Comparison of ENCODE assay signal across 17 cellular contexts in the genomic region with DNA sequence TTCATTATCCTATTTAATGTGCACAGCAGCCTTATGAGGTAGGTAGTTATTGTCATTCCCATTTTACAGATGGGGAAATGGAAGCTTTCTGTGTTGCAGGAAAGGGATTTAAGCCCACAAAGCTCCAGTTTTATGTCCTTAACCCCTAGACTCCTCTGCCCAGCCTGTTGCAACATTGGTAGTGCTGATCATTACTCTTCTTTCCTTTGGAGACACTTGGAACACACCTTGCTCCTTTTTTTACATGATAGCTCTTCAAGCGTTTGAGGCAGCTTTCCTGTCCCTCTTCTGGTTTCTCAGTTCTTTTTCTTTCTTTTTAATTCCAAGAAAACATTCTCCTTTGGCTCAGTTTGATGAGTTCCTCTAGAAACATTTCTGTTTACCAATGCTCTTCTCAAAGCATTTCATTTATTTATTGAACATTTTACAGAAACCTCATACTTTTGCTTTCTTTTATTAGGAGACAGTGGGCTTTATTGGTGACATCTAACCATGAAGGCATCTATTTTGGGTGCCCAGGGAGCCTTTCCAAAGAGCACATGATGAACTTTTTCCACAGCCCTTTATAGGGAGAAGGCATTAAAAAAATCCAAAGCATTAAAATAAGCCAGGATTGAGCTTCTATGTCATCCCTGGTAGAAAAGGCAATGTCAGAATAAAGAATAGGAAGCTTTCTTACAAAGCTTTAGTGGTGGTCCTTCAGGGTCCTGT.
DNase-seq lines count a peak whose midpoint lies in the region; ATAC-seq and TF ChIP-seq lines count a peak whose summit lies in the region.
"Had no signal": no experiment of that assay in that cellular context is flagged by ENCODE, and none has a peak within 500 bp of the region (broad histone marks: within the 10 kb centered on the region; RNA-seq: fewer than 3 reads in every experiment).

No MANE protein-coding gene starts in this region.

- peaks cover 5% of the 10 kb centered on the region; the same call in 1 of the 2 replicates for H3K9me2 ChIP-seq in GM23338 (ENCODE audit: insufficient read depth)

- peaks cover 20% of the 10 kb centered on the region for H3K4me1 ChIP-seq in GM23338 (ENCODE audit: insufficient read depth)
- H3K4me1 ChIP-seq in RWPE2 (ENCODE audit: insufficient read depth, poor library complexity, severe bottlenecking): peaks cover 32% of the 10 kb centered on the region
- peaks cover 22% of the 10 kb centered on the region for H3K4me1 ChIP-seq in iPS-15b (ENCODE audit: control insufficient read depth, insufficient read depth, low read length)
- H3K4me1 ChIP-seq in psoas muscle: peaks cover 32% of the 10 kb centered on the region
- H3K4me1 ChIP-seq in aorta (ENCODE audit: control insufficient read depth in 1 of 2, insufficient read depth in 2 of 2, low read length in 2 of 2): peaks cover 0 to 6% of the 10 kb centered on the region in 2 donors

- H3F3A ChIP-seq in GM23338 (replicated peaks; ENCODE audit: low read depth): no peaks in the 10 kb centered on the region

- no peak for ATAC-seq in GM23338
- no peak for ATAC-seq in RWPE2 (ENCODE audit: low read depth)
- ATAC-seq in psoas muscle: peak in 3 of 4 donors; percentile 40 to 72 (median 50)
- no peak for ATAC-seq in HG02571 (IDR thresholded peaks at IDR 0.05; ENCODE audit: unreplicated experiment)
- ATAC-seq in aorta (ENCODE audit: low FRiP score): no peak

- no peaks in the 10 kb centered on the region for H3K27me3 Mint-ChIP-seq in GM23338 (ENCODE audit: insufficient read depth, low read depth, poor library complexity)

- H2AFZ ChIP-seq in GM23338: no peak overlapping the region; the same call in 1 of the 2 replicates

- no peak overlapping the region for H3K4me3 Mint-ChIP-seq in GM23338

- no peaks in the 10 kb centered on the region for H4K20me1 ChIP-seq in GM23338 (replicated peaks; ENCODE audit: insufficient read depth)

- intact Hi-C loops in psoas muscle (cut with DNase I) (no loop called here), aorta (cut with DNase I) (no loop called here)

- H3K4me2 ChIP-seq in GM23338: peak overlapping the region; percentile 3; the same call in 1 of the 2 replicates

- DNase-seq in GM23338 (ENCODE audit: low spot score): no peak
- DNase-seq in RWPE2 (ENCODE audit: low spot score): no peak
- DNase-seq in psoas muscle: no peak
- DNase-seq in DMS153 treated with DMSO at 0.1 percent for 48 hours (lab: John Stamatoyannopoulos, UW; ENCODE audit: unreplicated experiment): no peak
- DNase-seq in iPS-NIHi11 (ENCODE audit: low spot score): no peak
- DNase-seq in aorta: no peak
- DNase-seq: AML-193, DMS79 treated with DMSO at 0.1 percent for 48 hours, GDM1, KG1, NCI-H1105, NCI-H1930, NCI-H524, RPMI8226 had no signal

- H3K79me2 ChIP-seq in GM23338 (replicated peaks; ENCODE audit: insufficient read depth): no peaks in the 10 kb centered on the region

- H3K4me3 ChIP-seq in GM23338: no peak overlapping the region
- no peak overlapping the region for H3K4me3 ChIP-seq in RWPE2 (ENCODE audit: severe bottlenecking)
- H3K4me3 ChIP-seq in iPS-15b (ENCODE audit: low read depth, low read length): peak overlapping the region; percentile 2
- H3K4me3 ChIP-seq in psoas muscle: peak overlapping the region; percentile 35
- no peak overlapping the region for H3K4me3 ChIP-seq in aorta (ENCODE audit: low read length in 2 of 2)

- no peak overlapping the region for H3K9ac ChIP-seq in iPS-15b (ENCODE audit: low read depth, low read length)

- WGBS in psoas muscle, 3 donors: 24 to 30% (median 30%) methylated on average over 1 of the region's 1 CpG
- WGBS in aorta, 2 donors: 71 to 75% methylated on average over 1 of the region's 1 CpG

- 0 out of 3 replicates have a peak, but pooled peaks cover 5% of the 10 kb centered on the region for H3K36me3 Mint-ChIP-seq in GM23338 (ENCODE audit: low read depth)

- no peak for TF ChIP-seq CTCF in GM23338 (conservative IDR thresholded peaks at IDR 0.05; ENCODE audit: low read depth in 2 of 2)
- no peak for TF ChIP-seq CTCF in RWPE2 (IDR thresholded peaks at IDR 0.05; ENCODE audit: poor library complexity, severe bottlenecking)
- TF ChIP-seq CTCF in psoas muscle (IDR thresholded peaks at IDR 0.05): no peak

- H3K27me3 ChIP-seq in GM23338 (ENCODE audit: insufficient read depth): no peaks in the 10 kb centered on the region
- H3K27me3 ChIP-seq in RWPE2 (ENCODE audit: insufficient read depth, poor library complexity, severe bottlenecking): no peaks in the 10 kb centered on the region
- H3K27me3 ChIP-seq in iPS-15b (ENCODE audit: control insufficient read depth, insufficient read depth, low read length): no peaks in the 10 kb centered on the region
- H3K27me3 ChIP-seq in psoas muscle (ENCODE audit: insufficient read depth in 3 of 3, low read length in 2 of 3): no peaks in the 10 kb centered on the region
- H3K27me3 ChIP-seq in aorta (ENCODE audit: control insufficient read depth in 1 of 2, insufficient read depth in 2 of 2, low read length in 1 of 2): no peaks in the 10 kb centered on the region

- H3K9me3 ChIP-seq in RWPE2 (ENCODE audit: severe bottlenecking) (no peaks in the 10 kb centered on the region), iPS-15b (ENCODE audit: control insufficient read depth, insufficient read depth, low read length) (no peaks in the 10 kb centered on the region), psoas muscle (no peaks in the 10 kb centered on the region), aorta (ENCODE audit: control insufficient read depth, low read length) (no peaks in the 10 kb centered on the region)

- peaks cover 7% of the 10 kb centered on the region; the same call in 1 of the 3 replicates for H3K9me3 Mint-ChIP-seq in GM23338

- H3K36me3 ChIP-seq in GM23338 (ENCODE audit: insufficient read depth): no peaks in the 10 kb centered on the region
- no peaks in the 10 kb centered on the region for H3K36me3 ChIP-seq in RWPE2 (ENCODE audit: low read depth)
- H3K36me3 ChIP-seq in iPS-15b (ENCODE audit: control insufficient read depth, insufficient read depth, low read length): no peaks in the 10 kb centered on the region
- H3K36me3 ChIP-seq in psoas muscle (ENCODE audit: insufficient read depth in 1 of 2, low read depth in 1 of 2): no peaks in the 10 kb centered on the region
- H3K36me3 ChIP-seq in aorta (ENCODE audit: control insufficient read depth in 1 of 2, insufficient read depth in 2 of 2, low read length in 1 of 2): no peaks in the 10 kb centered on the region

- H3K4me1 Mint-ChIP-seq in GM23338: peaks cover 48% of the 10 kb centered on the region

- H3K27ac Mint-ChIP-seq in GM23338: peak overlapping the region; percentile 96; the same call in 1 of the 2 replicates

- H3K27ac ChIP-seq in GM23338 (ENCODE audit: low read depth) (peak overlapping the region; percentile 96), RWPE2 (ENCODE audit: poor library complexity, severe bottlenecking) (peak overlapping the region; percentile 53), psoas muscle (peak overlapping the region; percentile 93), aorta (ENCODE audit: low read depth in 1 of 2, low read length in 2 of 2) (no peak overlapping the region)
- H3K27ac ChIP-seq: HL-60 had no signal

TF ChIP-seq in GM23338, 12 proteins besides CTCF, POLR2A, EP300 and RAD21:
- TF ChIP-seq ETS1 (IDR thresholded peaks at IDR 0.05) (no peak), POLR2AphosphoS5 (IDR thresholded peaks at IDR 0.05; ENCODE audit: low read depth) (no peak), ZNF331 (CRISPR knock-in tag; IDR thresholded peaks at IDR 0.05; ENCODE audit: low read depth) (no peak)

Comparison
In these comparisons a context has a peak if more than half of its experiments do, and no peak if none do; other contexts are left out.
1. ATAC-seq: peak in psoas muscle (3 of 4); none in GM23338 (single experiment), RWPE2 (single experiment), HG02571 (single experiment) and aorta (single experiment).
2. H3K27ac ChIP-seq: peak in GM23338 (single experiment), RWPE2 (single experiment) and psoas muscle (single experiment); none in aorta (0 of 2).
3. H3K4me3 ChIP-seq: peak in iPS-15b (single experiment) and psoas muscle (single experiment); none in GM23338 (single experiment), RWPE2 (single experiment) and aorta (0 of 2).